21 cellular contexts compared by ENCODE assay signal in genomic region chr4:3184725-3185124, GRCh38.
DNase-seq lines count a peak whose midpoint lies in the region; ATAC-seq, FAIRE-seq and TF ChIP-seq lines count a peak whose summit lies in the region.
"Had no signal": no experiment of that assay in that cellular context is flagged by ENCODE, and none has a peak within 500 bp of the region (broad histone marks: within the 10 kb centered on the region; RNA-seq: fewer than 3 reads in every experiment).

No MANE protein-coding gene starts in this region.

- no peak for FAIRE-seq in GM12878 (lab: Jason Lieb, UNC)
- FAIRE-seq: K562 had no signal

- 97% methylated on average over 4 of the region's 4 CpGs for WGBS in GM12878 (ENCODE audit: insufficient coverage, insufficient replicate concordance, low lambda C conversion rate, missing lambda C conversion rate)

- H3K4me1 Mint-ChIP-seq in CD4-positive, CD25-positive, alpha-beta regulatory T cell = peaks cover 0 to 6% (median 4%) of the 10 kb centered on the region in 4 donors
- H3K4me1 Mint-ChIP-seq in neural crest cell = no peaks in the 10 kb centered on the region
- H3K4me1 Mint-ChIP-seq: CD14-positive monocyte had no signal

- TF ChIP-seq POLR2A in GM12878 (IDR thresholded peaks at IDR 0.05; ENCODE audit: low read depth, low read length) = 0 out of 2 replicates have a peak, but pooled peaks have one; percentile 45

- H3K4me1 ChIP-seq in CD4-positive, CD25-positive, alpha-beta regulatory T cell (ENCODE audit: control insufficient read depth, insufficient read depth, low read length, poor library complexity, severe bottlenecking) = no peaks in the 10 kb centered on the region
- no peaks in the 10 kb centered on the region for H3K4me1 ChIP-seq in GM12878 (ENCODE audit: control insufficient read depth, insufficient read depth, low read length)
- H3K4me1 ChIP-seq: Peyer's patch had no signal

- no peak overlapping the region for H2AFZ ChIP-seq in GM12878 (ENCODE audit: control insufficient read depth, low read depth, low read length)
- H2AFZ ChIP-seq: GM23338 had no signal

- TF ChIP-seq RAD21 in GM12878 (IDR thresholded peaks at IDR 0.05; ENCODE audit: insufficient read depth, low read depth, low read length) = no peak

- no peak overlapping the region for H3K4me3 Mint-ChIP-seq in CD4-positive, CD25-positive, alpha-beta regulatory T cell
- no peak overlapping the region for H3K4me3 Mint-ChIP-seq in neural crest cell
- H3K4me3 Mint-ChIP-seq: CD14-positive monocyte, GM23338 had no signal

- TF ChIP-seq CTCF in GM12878 (IDR thresholded peaks at IDR 0.05 in 2 of 3, conservative IDR thresholded peaks at IDR 0.05 in 1 of 3; ENCODE audit: control insufficient read depth in 2 of 3, extremely low read depth in 1 of 3, insufficient read depth in 1 of 3, low read depth in 3 of 3, low read length in 3 of 3) (no peak), neural crest cell (conservative IDR thresholded peaks at IDR 0.05) (no peak)

- H3K36me3 Mint-ChIP-seq in CD4-positive, CD25-positive, alpha-beta regulatory T cell = peaks cover 73% of the 10 kb centered on the region
- peaks cover 30% of the 10 kb centered on the region for H3K36me3 Mint-ChIP-seq in neural crest cell (ENCODE audit: low read depth)

- RAD21 ChIA-PET in GM12878 (lab: Charles Lee; ENCODE audit: unreplicated experiment) = no interaction called here

- intact Hi-C loops in GM12878 (cut with micrococcal nuclease; ENCODE audit: unreplicated experiment) = no loop called here

- no peaks in the 10 kb centered on the region for H3K9me3 Mint-ChIP-seq in CD4-positive, CD25-positive, alpha-beta regulatory T cell
- H3K9me3 Mint-ChIP-seq in neural crest cell = no peaks in the 10 kb centered on the region
- H3K9me3 Mint-ChIP-seq: CD14-positive monocyte, GM23338 had no signal

- SMC1A ChIA-PET in GM12878 (lab: Charles Lee; ENCODE audit: uncharacterized antibody, unreplicated experiment) = no interaction called here

- H3K4me3 ChIP-seq in CD4-positive, CD25-positive, alpha-beta regulatory T cell (ENCODE audit: low read depth, low read length) = no peak overlapping the region
- no peak overlapping the region for H3K4me3 ChIP-seq in GM12878
- H3K4me3 ChIP-seq: GM23338, K562, Peyer's patch had no signal

- H4K20me1 ChIP-seq in GM12878 (ENCODE audit: control insufficient read depth, insufficient read depth) = no peaks in the 10 kb centered on the region

- H3K4me2 ChIP-seq in GM12878 (ENCODE audit: control insufficient read depth, insufficient read depth) = no peak overlapping the region
- H3K4me2 ChIP-seq: GM23338 had no signal

- no TSS peak for BruUV-seq in GM12878 (replicated peaks; lab: Mats Ljungman, UMichigan)

- H3K27ac ChIP-seq in CD4-positive, CD25-positive, alpha-beta regulatory T cell (ENCODE audit: insufficient read depth, low read length, poor library complexity, severe bottlenecking) = no peak overlapping the region
- no peak overlapping the region for H3K27ac ChIP-seq in GM12878 (ENCODE audit: control insufficient read depth, insufficient read depth)
- H3K27ac ChIP-seq: epithelial cell of prostate, Peyer's patch had no signal

- H3K79me2 ChIP-seq in GM12878 (ENCODE audit: control insufficient read depth, insufficient read depth, low read length) = no peaks in the 10 kb centered on the region

- H3K27me3 ChIP-seq in CD4-positive, CD25-positive, alpha-beta regulatory T cell (ENCODE audit: control insufficient read depth, insufficient read depth, low read length) = no peaks in the 10 kb centered on the region
- no peaks in the 10 kb centered on the region for H3K27me3 ChIP-seq in GM12878 (replicated peaks in 1 of 2; ENCODE audit: control insufficient read depth in 2 of 2, insufficient read depth in 2 of 2, low read length in 1 of 2)
- H3K27me3 ChIP-seq: Peyer's patch had no signal

- H3K9me3 ChIP-seq in CD4-positive, CD25-positive, alpha-beta regulatory T cell (ENCODE audit: control insufficient read depth in 2 of 2, low read length in 2 of 2) = no peaks in the 10 kb centered on the region
- no peaks in the 10 kb centered on the region for H3K9me3 ChIP-seq in GM12878 (replicated peaks; ENCODE audit: control insufficient read depth, insufficient read depth, low read length)
- H3K9me3 ChIP-seq: Peyer's patch had no signal

- in situ Hi-C loops in GM12878 (cut with MboI) = no loop called here

- H3K27me3 Mint-ChIP-seq in CD4-positive, CD25-positive, alpha-beta regulatory T cell = no peaks in the 10 kb centered on the region
- no peaks in the 10 kb centered on the region for H3K27me3 Mint-ChIP-seq in neural crest cell (ENCODE audit: low read depth)

- POLR2A ChIA-PET in GM12878 (lab: Charles Lee) = no interaction called here

- peaks cover 67% of the 10 kb centered on the region for H3K36me3 ChIP-seq in CD4-positive, CD25-positive, alpha-beta regulatory T cell (ENCODE audit: control insufficient read depth, insufficient read depth, low read length)
- peaks cover 33 to 38% of the 10 kb centered on the region in 2 experiments; a peak in 3 of 4 replicates for H3K36me3 ChIP-seq in GM12878 (ENCODE audit: control insufficient read depth in 2 of 2, insufficient read depth in 2 of 2, low read length in 1 of 2)

- CTCF ChIA-PET in GM12878 (lab: Yijun Ruan, JAX) = no interaction called here

- DNase-seq in CD4-positive, CD25-positive, alpha-beta regulatory T cell = no peak
- peak; percentile 20 for DNase-seq in D341Med (ENCODE audit: low spot score)
- no peak for DNase-seq in GM12878 (ENCODE audit: low read depth, low spot score)
- no peak for DNase-seq in neural crest cell (ENCODE audit: low read depth, low spot score)
- DNase-seq in islet precursor cell = no peak
- DNase-seq in GM03348 (ENCODE audit: low spot score) = no peak
- no peak for DNase-seq in DMS153 (lab: John Stamatoyannopoulos, UW)
- DNase-seq: activated naive CD4-positive, alpha-beta T cell treated with anti-CD3 and anti-CD28 coated beads, Interleukin-2, amount 50 U/mL, for 16 hours; activated T-cell treated with anti-CD3 and anti-CD28 coated beads, Interleukin-2, amount 50 U/mL, for 48 hours; cerebellar nuclear complex; DMS 273 treated with DMSO at 0.1 percent for 48 hours; NCI-H1436 treated with DMSO at 0.1 percent for 48 hours; NCI-H510A; Peyer's patch; stimulated activated CD4-positive, alpha-beta T cell treated with anti-CD3 and anti-CD28 coated beads, Interleukin-4, amount 100 ng/mL, for 24 hours; stimulated activated naive CD8-positive, alpha-beta T cell treated with anti-CD3 and anti-CD28 coated beads, Interleukin-15, Interleukin-2, amounts not matched to agents 100 U/mL and 50 U/mL, for 24 hours had no signal

- H3K9ac ChIP-seq in GM12878 (ENCODE audit: control insufficient read depth, insufficient read depth, low read length) = no peak overlapping the region

- no peak for ATAC-seq in CD4-positive, CD25-positive, alpha-beta regulatory T cell (ENCODE audit: low read depth in 2 of 2)
- no peak for ATAC-seq in GM12878
- ATAC-seq: activated CD4-positive, CD25-positive, alpha-beta regulatory T cell treated with anti-CD3 and anti-CD28 coated beads, Interleukin-2, amount 50 U/mL, for 24 hours; GM23338; K562; stimulated activated naive CD8-positive, alpha-beta T cell treated with anti-CD3 and anti-CD28 coated beads, Interleukin-15, Interleukin-2, amounts not matched to agents 100 U/mL and 50 U/mL, for 24 hours had no signal

- no peak for TF ChIP-seq EP300 in GM12878 (IDR thresholded peaks at IDR 0.05; ENCODE audit: borderline replicate concordance in 1 of 2, control insufficient read depth in 1 of 2, low read depth in 2 of 2, low read length in 2 of 2)

- H3K27ac Mint-ChIP-seq in CD4-positive, CD25-positive, alpha-beta regulatory T cell = peak overlapping the region; percentile 36 to 96 (median 72)
- peak overlapping the region; percentile 66 for H3K27ac Mint-ChIP-seq in neural crest cell (ENCODE audit: unreplicated experiment)
- H3K27ac Mint-ChIP-seq: GM23338 had no signal

TF ChIP-seq in GM12878, 131 proteins besides CTCF, POLR2A, EP300 and RAD21 (continues in another document):
- TF ChIP-seq SUPT20H (IDR thresholded peaks at IDR 0.05; ENCODE audit: borderline replicate concordance, control insufficient read depth, low read depth, low read length) (no peak), ATF7 (IDR thresholded peaks at IDR 0.05; ENCODE audit: low read depth) (no peak), GATAD2B (conservative IDR thresholded peaks at IDR 0.05; ENCODE audit: low read depth) (no peak), ZNF217 (IDR thresholded peaks at IDR 0.05) (no peak), ESRRA (IDR thresholded peaks at IDR 0.05; ENCODE audit: low read length) (no peak), IRF5 (IDR thresholded peaks at IDR 0.05; ENCODE audit: borderline replicate concordance) (no peak), NKRF (conservative IDR thresholded peaks at IDR 0.05) (no peak), MYB (IDR thresholded peaks at IDR 0.05; ENCODE audit: borderline replicate concordance, low read depth, low read length) (no peak), ASH2L (IDR thresholded peaks at IDR 0.05; ENCODE audit: borderline replicate concordance, low read depth) (no peak), TCF12 (IDR thresholded peaks at IDR 0.05; ENCODE audit: low read depth, low read length) (no peak), RFX5 (IDR thresholded peaks at IDR 0.05; ENCODE audit: low read depth, low read length) (no peak)
